ENCODE assay signal across 9 cellular contexts in genomic region chr12:116539905-116540482, GRCh38. TPM values are rescaled to one million over a fixed set of nuclear protein-coding genes. Genes with fewer than 3 reads are reported as not detected.
DNase-seq lines count a peak whose midpoint lies in the region; ATAC-seq and TF ChIP-seq lines count a peak whose summit lies in the region.
"Had no signal": no experiment of that assay in that cellular context is flagged by ENCODE, and none has a peak within 500 bp of the region (broad histone marks: within the 10 kb centered on the region; RNA-seq: fewer than 3 reads in every experiment).

No MANE protein-coding gene starts in this region.

- intact Hi-C loops in colonic mucosa (cut with DNase I), result no loop called here
- intact Hi-C loops in ascending aorta (cut with DNase I), result no loop called here

- H3K27me3 ChIP-seq in colonic mucosa, result no peaks in the 10 kb centered on the region
- H3K27me3 ChIP-seq in ascending aorta, result no peaks in the 10 kb centered on the region

- H3K9me3 ChIP-seq in colonic mucosa (no peaks in the 10 kb centered on the region), ascending aorta (no peaks in the 10 kb centered on the region)

- DNase-seq in C1 segment of cervical spinal cord (lab: John Stamatoyannopoulos, UW) (peak in 10 of 14 donors; percentile 22 to 78 (median 44)), NCI-H2107 treated with DMSO at 0.1 percent for 48 hours (lab: John Stamatoyannopoulos, UW; ENCODE audit: unreplicated experiment) (peak; percentile 92), colonic mucosa (peak; percentile 69), middle frontal gyrus (ENCODE audit: extremely low spot score, low spot score) (peak; percentile 20), coronary artery (ENCODE audit: low spot score) (no peak), ascending aorta (ENCODE audit: low spot score in 2 of 2) (no peak)
- no peak for DNase-seq in stimulated activated CD4-positive, alpha-beta T cell treated with anti-CD3 and anti-CD28 coated beads, Interleukin-4, amount 100 ng/mL, for 4 hours

- H3K27ac ChIP-seq in colonic mucosa (peak overlapping the region; percentile 5), coronary artery (peak overlapping the region in 1 of 2 donors; percentile 58), ascending aorta (no peak overlapping the region)

- H3K36me3 ChIP-seq in colonic mucosa, result no peaks in the 10 kb centered on the region
- H3K36me3 ChIP-seq in ascending aorta, result no peaks in the 10 kb centered on the region

- H3K4me3 ChIP-seq in colonic mucosa (no peak overlapping the region), coronary artery (no peak overlapping the region), ascending aorta (no peak overlapping the region)

- H3K4me1 ChIP-seq in colonic mucosa, result peaks cover 10% of the 10 kb centered on the region
- peaks cover 0 to 12% of the 10 kb centered on the region in 2 donors for H3K4me1 ChIP-seq in ascending aorta

- TF ChIP-seq CTCF in colonic mucosa (IDR thresholded peaks at IDR 0.05), result no peak
- no peak for TF ChIP-seq CTCF in coronary artery (IDR thresholded peaks at IDR 0.05)
- TF ChIP-seq CTCF in ascending aorta (IDR thresholded peaks at IDR 0.05), result no peak

- ATAC-seq in GM21390 (IDR thresholded peaks at IDR 0.05; ENCODE audit: unreplicated experiment), result no peak

- H3K9ac ChIP-seq in colonic mucosa (ENCODE audit: low read depth in 2 of 2, low read length in 2 of 2), result no peak overlapping the region

RNA-seq across cellular contexts. Expression of gene MAP1LC3B2, which starts 19.2 kb away (rescaled TPM):
- total RNA-seq in colonic mucosa (1 to 10 TPM in 1 of 2 donors, under 1 TPM in 1; 0.93 to 1.2 TPM), ascending aorta (not detected)
- total RNA-seq: liver had no signal

Comparison
In these comparisons a context has a peak if more than half of its experiments do, and no peak if none do; other contexts are left out.
1. DNase-seq: peak in C1 segment of cervical spinal cord (10 of 14), NCI-H2107 treated with DMSO at 0.1 percent for 48 hours (single experiment), colonic mucosa (single experiment) and middle frontal gyrus (single experiment); none in coronary artery (single experiment), ascending aorta (0 of 2) and stimulated activated CD4-positive, alpha-beta T cell treated with anti-CD3 and anti-CD28 coated beads, Interleukin-4, amount 100 ng/mL, for 4 hours (0 of 2).